Comparison of ENCODE assay signal across 10 cellular contexts in genomic region chr3:30188713-30189112, GRCh38.
A peak's percentile ranks its signal among the peaks of the same experiment; 100 is the strongest.
DNase-seq lines count a peak whose midpoint lies in the region; ATAC-seq and TF ChIP-seq lines count a peak whose summit lies in the region.
"Had no signal": no experiment of that assay in that cellular context is flagged by ENCODE, and none has a peak within 500 bp of the region (broad histone marks: within the 10 kb centered on the region; RNA-seq: fewer than 3 reads in every experiment).

No MANE protein-coding gene starts in this region.

- CTCF ChIA-PET in RWPE1 (lab: Yijun Ruan, JAX) = interaction anchor here (0.8 kb wide), 1 partner anchor 106 kb away, joined by 3 read pairs; no protein-coding TSS in a partner anchor

- H3K27me3 ChIP-seq in GM23338 (ENCODE audit: insufficient read depth) = no peaks in the 10 kb centered on the region
- H3K27me3 ChIP-seq: upper lobe of right lung had no signal

- peaks cover 3% of the 10 kb centered on the region; the same call in 1 of the 2 replicates for H3K4me1 ChIP-seq in GM23338 (ENCODE audit: insufficient read depth)
- H3K4me1 ChIP-seq: upper lobe of right lung had no signal

- no peaks in the 10 kb centered on the region for H3K36me3 ChIP-seq in GM23338 (ENCODE audit: insufficient read depth)
- H3K36me3 ChIP-seq: upper lobe of right lung had no signal

- H3K27me3 Mint-ChIP-seq in GM23338 (ENCODE audit: insufficient read depth, low read depth, poor library complexity) = no peaks in the 10 kb centered on the region

- intact Hi-C loops in left cardiac atrium (cut with DNase I) = loop anchor here in 1 of 2 donors (10.0 kb wide), 1 partner anchor 54 kb away; no protein-coding TSS in a partner anchor

- TF ChIP-seq CTCF in RWPE1 (conservative IDR thresholded peaks at IDR 0.05; ENCODE audit: low read depth) = no peak
- TF ChIP-seq CTCF in GM23338 (conservative IDR thresholded peaks at IDR 0.05; ENCODE audit: low read depth in 2 of 2) = no peak

- H3K9me2 ChIP-seq in GM23338 (ENCODE audit: insufficient read depth) = no peaks in the 10 kb centered on the region

- H3K27ac Mint-ChIP-seq in GM23338 = no peak overlapping the region

- H3K4me3 Mint-ChIP-seq in GM23338 = no peak overlapping the region

- no peak overlapping the region for H2AFZ ChIP-seq in GM23338

- H3K4me1 Mint-ChIP-seq in GM23338 = peaks cover 7% of the 10 kb centered on the region

- no peak overlapping the region for H3K4me2 ChIP-seq in GM23338

- H3K27ac ChIP-seq in RWPE1 (no peak overlapping the region), GM23338 (ENCODE audit: low read depth) (no peak overlapping the region)
- H3K27ac ChIP-seq: upper lobe of right lung had no signal

- DNase-seq in DMS 273 treated with DMSO at 0.1 percent for 48 hours (lab: John Stamatoyannopoulos, UW) (peak; percentile 59), NCI-H1092 treated with DMSO at 0.1 percent for 48 hours (lab: John Stamatoyannopoulos, UW) (peak; percentile 92), RWPE1 (ENCODE audit: low spot score) (peak; percentile 10), left cardiac atrium (no peak), GM23338 (ENCODE audit: low spot score) (no peak), T-helper 1 cell (no peak)
- no peak for DNase-seq in stimulated activated CD4-positive, alpha-beta T cell treated with anti-CD3 and anti-CD28 coated beads, Interleukin-1b, Interleukin-23, amount 100 ng/mL, for 48 hours
- DNase-seq: NCI-H524 treated with DMSO at 0.1 percent for 48 hours, upper lobe of right lung had no signal

- H3K9me3 Mint-ChIP-seq in GM23338 = no peaks in the 10 kb centered on the region

- H3K36me3 Mint-ChIP-seq in GM23338 (ENCODE audit: low read depth) = no peaks in the 10 kb centered on the region

- POLR2A ChIA-PET in RWPE1 (lab: Yijun Ruan, JAX; ENCODE audit: low non-redundant PET) = no interaction called here

- H4K20me1 ChIP-seq in GM23338 (replicated peaks; ENCODE audit: insufficient read depth) = no peaks in the 10 kb centered on the region

- H3K4me3 ChIP-seq in GM23338 = no peak overlapping the region
- H3K4me3 ChIP-seq: upper lobe of right lung had no signal

- ATAC-seq in left cardiac atrium (peak; percentile 30 to 85), GM23338 (no peak), GM21786 (IDR thresholded peaks at IDR 0.05; ENCODE audit: unreplicated experiment) (no peak)
- ATAC-seq: upper lobe of right lung had no signal

- H3F3A ChIP-seq in GM23338 (replicated peaks; ENCODE audit: low read depth) = no peaks in the 10 kb centered on the region

- H3K79me2 ChIP-seq in GM23338 (replicated peaks; ENCODE audit: insufficient read depth) = no peaks in the 10 kb centered on the region

TF ChIP-seq in GM23338, 12 proteins besides CTCF, POLR2A, EP300 and RAD21 (continues in another document):
- TF ChIP-seq REST (IDR thresholded peaks at IDR 0.05; ENCODE audit: unreplicated experiment) (no peak), NANOG (IDR thresholded peaks at IDR 0.05; ENCODE audit: borderline replicate concordance) (no peak), ZNF331 (CRISPR knock-in tag; IDR thresholded peaks at IDR 0.05; ENCODE audit: low read depth) (no peak), ZNF114 (CRISPR knock-in tag; IDR thresholded peaks at IDR 0.05) (no peak), EZH2 (IDR thresholded peaks at IDR 0.05; ENCODE audit: low read depth, unreplicated experiment) (no peak), JUNB (IDR thresholded peaks at IDR 0.05; ENCODE audit: unreplicated experiment) (no peak), STAT1 (IDR thresholded peaks at IDR 0.05; ENCODE audit: unreplicated experiment) (no peak), ETS1 (IDR thresholded peaks at IDR 0.05) (no peak), CREB1 (CRISPR knock-in tag; IDR thresholded peaks at IDR 0.05; ENCODE audit: low read depth) (no peak), POLR2AphosphoS5 (IDR thresholded peaks at IDR 0.05; ENCODE audit: low read depth) (no peak), EZH2phosphoT487 (IDR thresholded peaks at IDR 0.05; ENCODE audit: unreplicated experiment) (no peak)

Comparison
In these comparisons a context has a peak if more than half of its experiments do, and no peak if none do; other contexts are left out.
1. DNase-seq: peak in DMS 273 treated with DMSO at 0.1 percent for 48 hours (single experiment), NCI-H1092 treated with DMSO at 0.1 percent for 48 hours (single experiment) and RWPE1 (single experiment); none in left cardiac atrium (single experiment), GM23338 (single experiment), stimulated activated CD4-positive, alpha-beta T cell treated with anti-CD3 and anti-CD28 coated beads, Interleukin-1b, Interleukin-23, amount 100 ng/mL, for 48 hours (single experiment) and T-helper 1 cell (0 of 5).
2. ATAC-seq: peak in left cardiac atrium (2 of 2); none in GM23338 (single experiment) and GM21786 (single experiment).